8 cellular contexts compared by ENCODE assay signal in genomic region chr14:34711169-34711568, GRCh38. TPM values are rescaled to one million over a fixed set of nuclear protein-coding genes. Genes with fewer than 3 reads are reported as not detected.
DNase-seq lines count a peak whose midpoint lies in the region; TF ChIP-seq lines count a peak whose summit lies in the region.

No MANE protein-coding gene starts in this region.

- H3K9ac ChIP-seq in rectal smooth muscle tissue (ENCODE audit: low read length): no peak overlapping the region

- intact Hi-C loops in lower leg skin (cut with DNase I; ENCODE audit: low total_unique reads): no loop called here

- DNase-seq in AG04449 (ENCODE audit: low read depth, low spot score): peak; percentile 93
- DNase-seq in GM20000 (ENCODE audit: low spot score): peak; percentile 70
- peak; percentile 27 for DNase-seq in NCI-H1105 treated with DMSO at 0.1 percent for 48 hours (lab: John Stamatoyannopoulos, UW)
- peak; percentile 13 to 17 for DNase-seq in cerebellar nuclear complex (lab: John Stamatoyannopoulos, UW)
- DNase-seq in lower leg skin (ENCODE audit: low spot score in 2 of 2): no peak
- DNase-seq in SK-N-DZ (ENCODE audit: low spot score): no peak
- DNase-seq in HPDE6-E6E7 (ENCODE audit: extremely low spot score): no peak

- H3K36me3 ChIP-seq in rectal smooth muscle tissue (ENCODE audit: control insufficient read depth, insufficient read depth, low read length): peaks cover 2% of the 10 kb centered on the region

- TF ChIP-seq CTCF in AG04449 (IDR thresholded peaks at IDR 0.05; ENCODE audit: insufficient read depth, low read length, missing control alignments) (no peak), GM20000 (IDR thresholded peaks at IDR 0.05; ENCODE audit: extremely low read depth, missing control alignments) (no peak), lower leg skin (IDR thresholded peaks at IDR 0.05) (no peak)

- CTCF ChIA-PET in AG04449 (lab: Yijun Ruan, JAX): interaction anchor here (1.0 to 10.0 kb wide), 4 partner anchors 13 to 41 kb away, joined by 3 to 63 read pairs (median 10); no protein-coding TSS in a partner anchor

- peaks cover 19% of the 10 kb centered on the region for H3K4me1 ChIP-seq in rectal smooth muscle tissue (ENCODE audit: control insufficient read depth, insufficient read depth, low read length)

- no peak for TF ChIP-seq POLR2A in lower leg skin (IDR thresholded peaks at IDR 0.05)

- peak overlapping the region; percentile 66 for H3K27ac ChIP-seq in rectal smooth muscle tissue (ENCODE audit: low read depth, low read length)

- no peaks in the 10 kb centered on the region for H3K27me3 ChIP-seq in rectal smooth muscle tissue (ENCODE audit: control insufficient read depth, insufficient read depth, low read length)

- POLR2A ChIA-PET in AG04449 (lab: Yijun Ruan, JAX): interaction anchor here (0.9 to 1.5 kb wide), 2 partner anchors 11 to 60 kb away, joined by 4 to 9 read pairs; no protein-coding TSS in a partner anchor

- H3K4me3 ChIP-seq in AG04449 (ENCODE audit: low read depth, low read length): no peak overlapping the region
- no peak overlapping the region for H3K4me3 ChIP-seq in rectal smooth muscle tissue (ENCODE audit: low read length)
- H3K4me3 ChIP-seq in lower leg skin (ENCODE audit: low read depth, poor library complexity, severe bottlenecking): no peak overlapping the region

- WGBS in lower leg skin, 2 donors: 41 to 46% methylated on average over 3 of the region's 3 CpGs

RNA-seq across cellular contexts. Expression of gene CFL2, which starts 3.2 kb away (rescaled TPM):
- total RNA-seq in lower leg skin: 10 to 100 TPM in 2 of 4 donors, 1 to 10 TPM in 2; 5.7 to 16.4 (median 9.1) TPM
- polyA plus RNA-seq in SK-N-DZ (2014; cell fraction: cytosol; rRNA removed): 28.1 and 36.4 TPM in 2 replicates
- 22.4 and 28.6 TPM in 2 replicates for polyA plus RNA-seq in SK-N-DZ (2014; cell fraction: nucleus; rRNA removed)

Comparison
In these comparisons a context has a peak if more than half of its experiments do, and no peak if none do; other contexts are left out.
1. DNase-seq: peak in AG04449 (single experiment), GM20000 (single experiment), NCI-H1105 treated with DMSO at 0.1 percent for 48 hours (single experiment) and cerebellar nuclear complex (2 of 2); none in lower leg skin (0 of 2), SK-N-DZ (single experiment) and HPDE6-E6E7 (single experiment).